In genomic region chr3:192577271-192577670, GRCh38 we compare ENCODE assay signal across 21 cellular contexts.
"Had no signal": no experiment of that assay in that cellular context is flagged by ENCODE, and none has a peak within 500 bp of the region (broad histone marks: within the 10 kb centered on the region; RNA-seq: fewer than 3 reads in every experiment).

No MANE protein-coding gene starts in this region.

- H3K27me3 Mint-ChIP-seq: central memory CD8-positive, alpha-beta T cell; progenitor cell of endocrine pancreas; type B pancreatic cell had no signal

- H3K27ac Mint-ChIP-seq: activated B cell treated with CpG ODN at 0.5 μM for 24 hours; activated CD4-positive, alpha-beta T cell treated with anti-CD3 and anti-CD28 coated beads for 36 hours; endodermal cell; natural killer cell treated with Interleukin-12 subunit alpha and Interleukin-12 subunit beta and Interleukin-15 and Interleukin-18, amount 100 ng/mL, for 72 hours; type B pancreatic cell had no signal

- DNase-seq: activated B cell treated with CpG ODN at 0.5 μM for 24 hours; activated CD4-positive, alpha-beta T cell treated with anti-CD3 and anti-CD28 coated beads for 36 hours; activated CD4-positive, alpha-beta T cell treated with anti-CD3 and anti-CD28 coated beads, Interleukin-2, amount 50 U/mL, for 4 hours; activated naive CD4-positive, alpha-beta T cell treated with Interleukin-2 at 50 U/mL for 16 hours; activated naive CD8-positive, alpha-beta T cell treated with anti-CD3 and anti-CD28 coated beads for 36 hours; activated T-cell treated with anti-CD3 and anti-CD28 coated beads, Interleukin-2, amount 50 U/mL, for 48 hours; colonic mucosa; dorsolateral prefrontal cortex; endodermal cell; kidney; mammary epithelial cell; stimulated activated CD4-positive, alpha-beta T cell treated with anti-CD3 and anti-CD28 coated beads, Interleukin-4, amount 100 ng/mL, for 24 hours; stimulated activated naive CD4-positive, alpha-beta T cell treated with Interleukin-2 at 50 U/mL for 16 hours; T1000 had no signal

- H3K27ac ChIP-seq: colonic mucosa, left lung, thoracic aorta, vagina had no signal

- H3K9me3 Mint-ChIP-seq: natural killer cell treated with Interleukin-12 subunit alpha and Interleukin-12 subunit beta and Interleukin-15 and Interleukin-18, amount 100 ng/mL, for 72 hours had no signal

- ATAC-seq: activated CD4-positive, alpha-beta T cell treated with anti-CD3 and anti-CD28 coated beads for 36 hours; left lung; natural killer cell treated with Interleukin-12 subunit alpha and Interleukin-12 subunit beta and Interleukin-15 and Interleukin-18, amount 100 ng/mL, for 72 hours had no signal

- H3K4me1 ChIP-seq: colonic mucosa, left lung, vagina had no signal

- H3K27me3 ChIP-seq: colonic mucosa, dorsolateral prefrontal cortex, vagina had no signal

- H3K4me3 Mint-ChIP-seq: activated B cell treated with CpG ODN at 0.5 μM for 24 hours; activated CD4-positive, alpha-beta T cell treated with anti-CD3 and anti-CD28 coated beads for 36 hours; activated naive CD8-positive, alpha-beta T cell treated with anti-CD3 and anti-CD28 coated beads for 36 hours; central memory CD8-positive, alpha-beta T cell; endodermal cell; natural killer cell treated with Interleukin-12 subunit alpha and Interleukin-12 subunit beta and Interleukin-15 and Interleukin-18, amount 100 ng/mL, for 72 hours; type B pancreatic cell had no signal

- H3K36me3 ChIP-seq: colonic mucosa, left lung, thoracic aorta, vagina had no signal

- H3K9me3 ChIP-seq: colonic mucosa, left lung, thoracic aorta, vagina had no signal

- H3K4me1 Mint-ChIP-seq: activated B cell treated with CpG ODN at 0.5 μM for 24 hours; activated CD4-positive, alpha-beta T cell treated with anti-CD3 and anti-CD28 coated beads for 36 hours; activated naive CD8-positive, alpha-beta T cell treated with anti-CD3 and anti-CD28 coated beads for 36 hours; central memory CD8-positive, alpha-beta T cell; endodermal cell had no signal

- H3K36me3 Mint-ChIP-seq: activated naive CD8-positive, alpha-beta T cell treated with anti-CD3 and anti-CD28 coated beads for 36 hours; natural killer cell treated with Interleukin-12 subunit alpha and Interleukin-12 subunit beta and Interleukin-15 and Interleukin-18, amount 100 ng/mL, for 72 hours; type B pancreatic cell had no signal

- H3K4me3 ChIP-seq: colonic mucosa, dorsolateral prefrontal cortex, left lung, thoracic aorta, vagina had no signal
